ENCODE assay signal across 9 cellular contexts in genomic region chr10:75191821-75192568, GRCh38. TPM values are rescaled to one million over a fixed set of nuclear protein-coding genes. Genes with fewer than 3 reads are reported as not detected.
DNase-seq lines count a peak whose midpoint lies in the region; ATAC-seq and TF ChIP-seq lines count a peak whose summit lies in the region.
"Had no signal": no experiment of that assay in that cellular context is flagged by ENCODE, and none has a peak within 500 bp of the region (broad histone marks: within the 10 kb centered on the region; RNA-seq: fewer than 3 reads in every experiment).

No MANE protein-coding gene starts in this region.

- POLR2A ChIA-PET in SK-N-SH (lab: Yijun Ruan, JAX) = no interaction called here
- POLR2A ChIA-PET in CD4-positive, alpha-beta T cell (lab: Charles Lee) = no interaction called here

- no peak for TF ChIP-seq CTCF in SK-N-SH (IDR thresholded peaks at IDR 0.05)
- no peak for TF ChIP-seq CTCF in spleen (IDR thresholded peaks at IDR 0.05 in 8 of 11, conservative IDR thresholded peaks at IDR 0.05 in 3 of 11)
- no peak for TF ChIP-seq CTCF in CD4-positive, alpha-beta T cell (IDR thresholded peaks at IDR 0.05)

- intact Hi-C loops in spleen (cut with DNase I; ENCODE audit: low total_unique reads) = no loop called here
- intact Hi-C loops in CD4-positive, alpha-beta T cell (cut with DNase I, micrococcal nuclease) = no loop called here

- peaks cover 8% of the 10 kb centered on the region for H3K4me1 Mint-ChIP-seq in CD4-positive, alpha-beta T cell (ENCODE audit: low read depth)

- WGBS in SK-N-SH (ENCODE audit: low lambda C conversion rate) = 38% methylated on average over 10 of the region's 10 CpGs
- WGBS in spleen, 5 donors = 70 to 79% (median 76%) methylated on average over 10 of the region's 10 CpGs

- TF ChIP-seq EP300 in SK-N-SH (IDR thresholded peaks at IDR 0.05; ENCODE audit: borderline replicate concordance in 1 of 2, low read depth in 1 of 2, low read length in 1 of 2) = no peak

- H3K36me3 Mint-ChIP-seq in CD4-positive, alpha-beta T cell (ENCODE audit: low read depth) = no peaks in the 10 kb centered on the region

- H3K4me1 ChIP-seq in SK-N-SH (ENCODE audit: control insufficient read depth in 1 of 2, insufficient read depth in 2 of 2, low read depth in 1 of 2, low read length in 1 of 2) = peaks cover 0 to 10% of the 10 kb centered on the region in 2 experiments; a peak in 1 of 4 replicates
- H3K4me1 ChIP-seq in rectal smooth muscle tissue (ENCODE audit: control insufficient read depth, insufficient read depth, low read length) = peaks cover 10% of the 10 kb centered on the region
- H3K4me1 ChIP-seq in spleen = peaks cover 0 to 22% (median 4%) of the 10 kb centered on the region in 6 donors

- CTCF ChIA-PET in SK-N-SH (lab: Yijun Ruan, JAX) = interaction anchor here (1.0 to 1.9 kb wide), 2 partner anchors 44 kb away, joined by 3 to 8 read pairs; partner anchors contain the start of gene COMTD1
- CTCF ChIA-PET in CD4-positive, alpha-beta T cell (lab: Charles Lee) = no interaction called here

- no peak overlapping the region; the same call in 1 of the 2 replicates for H3K9ac ChIP-seq in SK-N-SH
- no peak overlapping the region for H3K9ac ChIP-seq in rectal smooth muscle tissue (ENCODE audit: low read length)

- H3K27me3 Mint-ChIP-seq in CD4-positive, alpha-beta T cell = no peaks in the 10 kb centered on the region

- H3K9me2 ChIP-seq in SK-N-SH = no peaks in the 10 kb centered on the region

- DNase-seq in ELF-1 (ENCODE audit: low read depth, low spot score) (peak; percentile 18), SK-N-SH (no peak), glomerular visceral epithelial cell (ENCODE audit: extremely low spot score) (peak; percentile 61), NCI-H446 treated with DMSO at 0.1 percent for 48 hours (lab: John Stamatoyannopoulos, UW) (no peak), spleen (no peak)
- DNase-seq in CD4-positive, alpha-beta T cell = no peak
- DNase-seq: NCI-H2081 treated with DMSO at 0.1 percent for 48 hours had no signal

- no peaks in the 10 kb centered on the region for H3K9me3 Mint-ChIP-seq in CD4-positive, alpha-beta T cell

- H3K27ac ChIP-seq in SK-N-SH (ENCODE audit: low read depth in 2 of 2, low read length in 1 of 2) = peak overlapping the region in 1 of 2 experiments; percentile 59; a peak in 2 of 4 replicates
- H3K27ac ChIP-seq in rectal smooth muscle tissue (ENCODE audit: low read depth, low read length) = peak overlapping the region; percentile 74
- peak overlapping the region in 3 of 8 donors; percentile 30 to 46 (median 39) for H3K27ac ChIP-seq in spleen
- no peak overlapping the region for H3K27ac ChIP-seq in CD4-positive, alpha-beta T cell (ENCODE audit: low read depth, low read length)

- H3K27ac Mint-ChIP-seq in CD4-positive, alpha-beta T cell = no peak overlapping the region

- ATAC-seq in GM21423 (IDR thresholded peaks at IDR 0.05; ENCODE audit: unreplicated experiment) = no peak
- ATAC-seq in CD4-positive, alpha-beta T cell (ENCODE audit: poor library complexity) = no peak

- peaks cover 22% of the 10 kb centered on the region for H3F3A ChIP-seq in SK-N-SH (replicated peaks; ENCODE audit: insufficient read depth)

- H4K20me1 ChIP-seq in SK-N-SH (ENCODE audit: insufficient read depth) = no peaks in the 10 kb centered on the region

- H3K27me3 ChIP-seq in SK-N-SH (ENCODE audit: insufficient read depth) (no peaks in the 10 kb centered on the region), rectal smooth muscle tissue (ENCODE audit: control insufficient read depth, insufficient read depth, low read length) (no peaks in the 10 kb centered on the region), spleen (replicated peaks in 1 of 7) (no peaks in the 10 kb centered on the region)
- H3K27me3 ChIP-seq in CD4-positive, alpha-beta T cell (ENCODE audit: control insufficient read depth, insufficient read depth, low read length) = no peaks in the 10 kb centered on the region

- no peak for TF ChIP-seq POLR2A in spleen (IDR thresholded peaks at IDR 0.05)

- H3K4me3 Mint-ChIP-seq in CD4-positive, alpha-beta T cell = no peak overlapping the region

- 0 out of 2 replicates have a peak, but pooled peaks cover 7% of the 10 kb centered on the region for H3K79me2 ChIP-seq in SK-N-SH (ENCODE audit: insufficient read depth)

- H3K9me3 ChIP-seq in SK-N-SH (no peaks in the 10 kb centered on the region), spleen (no peaks in the 10 kb centered on the region)
- no peaks in the 10 kb centered on the region for H3K9me3 ChIP-seq in CD4-positive, alpha-beta T cell (ENCODE audit: control insufficient read depth, low read length)

- no peak for TF ChIP-seq RAD21 in SK-N-SH (IDR thresholded peaks at IDR 0.05; ENCODE audit: low read length)

- H2AFZ ChIP-seq in SK-N-SH (ENCODE audit: low read depth) = no peak overlapping the region

- peak overlapping the region; percentile 51; the same call in 1 of the 2 replicates for H3K4me2 ChIP-seq in SK-N-SH

- no peak overlapping the region for H3K4me3 ChIP-seq in SK-N-SH (ENCODE audit: low read depth in 2 of 2, low read length in 1 of 2)
- peak overlapping the region; percentile 46 for H3K4me3 ChIP-seq in rectal smooth muscle tissue (ENCODE audit: low read length)
- H3K4me3 ChIP-seq in spleen = no peak overlapping the region

- H3K36me3 ChIP-seq in SK-N-SH (replicated peaks in 1 of 2; ENCODE audit: control insufficient read depth in 1 of 2, insufficient read depth in 2 of 2, low read length in 1 of 2) = no peaks in the 10 kb centered on the region
- H3K36me3 ChIP-seq in rectal smooth muscle tissue (ENCODE audit: control insufficient read depth, insufficient read depth, low read length) = no peaks in the 10 kb centered on the region
- peaks cover 0 to 10% (median 0%) of the 10 kb centered on the region in 6 donors for H3K36me3 ChIP-seq in spleen

TF ChIP-seq in SK-N-SH, 30 proteins besides CTCF, POLR2A, EP300 and RAD21 (continues in another document):
- TF ChIP-seq EZH2phosphoT487 (IDR thresholded peaks at IDR 0.05; ENCODE audit: borderline replicate concordance, low read depth) = no peak
- TF ChIP-seq RFX5 (IDR thresholded peaks at IDR 0.05; ENCODE audit: low read length) = no peak
- TF ChIP-seq USF2 (IDR thresholded peaks at IDR 0.05; ENCODE audit: borderline replicate concordance, low read depth, low read length) = no peak
- no peak for TF ChIP-seq PBX3 (IDR thresholded peaks at IDR 0.05)
- TF ChIP-seq JUND (IDR thresholded peaks at IDR 0.05) = peak; percentile 54
- peak; percentile 17; the same call in 1 of the 2 replicates for TF ChIP-seq TCF12 (IDR thresholded peaks at IDR 0.05)
- no peak for TF ChIP-seq CHD2 (IDR thresholded peaks at IDR 0.05; ENCODE audit: low read length, partially characterized antibody)
- peak; percentile 63; the same call in 1 of the 2 replicates for TF ChIP-seq FOSL2 (IDR thresholded peaks at IDR 0.05; ENCODE audit: borderline replicate concordance, low read depth)
- TF ChIP-seq MEF2A (IDR thresholded peaks at IDR 0.05; ENCODE audit: borderline replicate concordance, low read depth) = no peak
- TF ChIP-seq TAF1 (IDR thresholded peaks at IDR 0.05; ENCODE audit: borderline replicate concordance, low read depth, low read length) = no peak

RNA-seq across cellular contexts. Expression of gene VDAC2, which starts 18.6 kb away (rescaled TPM):
- 98.3 and 101 TPM in 2 replicates for polyA plus RNA-seq in SK-N-SH (2012; rRNA removed)
- 139 and 170 TPM in 2 replicates for polyA plus RNA-seq in SK-N-SH (2012; cell fraction: cytosol; rRNA removed)
- 38.3 and 75.9 TPM in 2 replicates for polyA plus RNA-seq in SK-N-SH (2012; cell fraction: nucleus; rRNA removed)
- total RNA-seq in spleen = 100 to 1,000 TPM in 3 of 7 donors, 10 to 100 TPM in 4; 67.8 to 108 (median 94.4) TPM
- 10 to 100 TPM; 62.0 to 81.9 (median 78.7) TPM for polyA plus RNA-seq in spleen
- 100 to 1,000 TPM; 141 to 147 TPM for total RNA-seq in CD4-positive, alpha-beta T cell

RNA-seq across cellular contexts. Expression of gene COMTD1, which starts 43.8 kb away (rescaled TPM):
- polyA plus RNA-seq in SK-N-SH (2012; rRNA removed) (7.6 and 8.0 TPM in 2 replicates), spleen (10 to 100 TPM; 32.9 to 57.4 (median 36.0) TPM)
- 2.3 and 5.3 TPM in 2 replicates for polyA plus RNA-seq in SK-N-SH (2012; cell fraction: cytosol; rRNA removed)
- polyA plus RNA-seq in SK-N-SH (2012; cell fraction: nucleus; rRNA removed) = 29.6 and 54.1 TPM in 2 replicates
- total RNA-seq in spleen = 10 to 100 TPM; 14.2 to 26.3 (median 18.0) TPM
- 10 to 100 TPM in 1 of 2 experiments, 1 to 10 TPM in 1; 9.5 to 10.5 TPM for total RNA-seq in CD4-positive, alpha-beta T cell

Comparison
In these comparisons a context has a peak if more than half of its experiments do, and no peak if none do; other contexts are left out.
1. DNase-seq: peak in ELF-1 (single experiment) and glomerular visceral epithelial cell (single experiment); none in SK-N-SH (single experiment), NCI-H446 treated with DMSO at 0.1 percent for 48 hours (single experiment), spleen (single experiment) and CD4-positive, alpha-beta T cell (0 of 10).